Comparison of ENCODE assay signal across 18 cellular contexts in the genomic region with DNA sequence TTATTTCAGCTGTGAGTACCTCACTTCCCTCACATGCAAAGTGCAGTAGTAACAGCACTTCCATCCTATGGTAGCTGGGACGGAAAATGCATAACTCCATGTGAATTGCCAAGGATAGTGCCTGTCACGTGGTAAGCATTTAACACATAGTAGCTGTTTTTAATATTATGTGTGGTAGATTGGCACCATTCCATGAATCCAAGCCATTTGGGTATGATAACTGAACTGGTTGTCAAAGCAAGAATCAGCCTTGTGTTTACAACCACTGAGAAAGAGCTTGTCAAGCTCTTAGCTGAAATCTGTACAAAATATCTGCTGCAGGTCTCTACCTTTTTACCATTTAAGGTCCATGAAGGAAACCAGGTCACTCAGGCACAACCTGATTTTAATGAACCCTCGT.
"Had no signal": no experiment of that assay in that cellular context is flagged by ENCODE, and none has a peak within 500 bp of the region (broad histone marks: within the 10 kb centered on the region; RNA-seq: fewer than 3 reads in every experiment).

No MANE protein-coding gene starts in this region.

- H3K4me1 ChIP-seq: SJSA1 had no signal

- DNase-seq: KBM-7, MG63, NCI-H1092, NCI-H1105 treated with DMSO at 0.1 percent for 48 hours, NCI-H1417 treated with DMSO at 0.1 percent for 48 hours, NCI-H146, NCI-H187 treated with DMSO at 0.1 percent for 48 hours, NCI-H2029 treated with DMSO at 0.1 percent for 48 hours, NCI-H2227 treated with DMSO at 0.1 percent for 48 hours, NCI-H526 treated with DMSO at 0.1 percent for 48 hours, NCI-H748 treated with DMSO at 0.1 percent for 48 hours, Right ventricle myocardium superior, RPMI8226, SIG-M5 had no signal

- H3K36me3 ChIP-seq: MG63, SJSA1 had no signal

- H3K4me3 ChIP-seq: MG63, SJSA1, SK-N-MC had no signal

- FAIRE-seq: RCC 7860 had no signal

- H3K27ac ChIP-seq: HL-60, SJSA1, SK-N-MC had no signal

- H3K27me3 ChIP-seq: MG63, SJSA1 had no signal

- H3K9me3 ChIP-seq: MG63, SJSA1 had no signal
